In the genomic region with DNA sequence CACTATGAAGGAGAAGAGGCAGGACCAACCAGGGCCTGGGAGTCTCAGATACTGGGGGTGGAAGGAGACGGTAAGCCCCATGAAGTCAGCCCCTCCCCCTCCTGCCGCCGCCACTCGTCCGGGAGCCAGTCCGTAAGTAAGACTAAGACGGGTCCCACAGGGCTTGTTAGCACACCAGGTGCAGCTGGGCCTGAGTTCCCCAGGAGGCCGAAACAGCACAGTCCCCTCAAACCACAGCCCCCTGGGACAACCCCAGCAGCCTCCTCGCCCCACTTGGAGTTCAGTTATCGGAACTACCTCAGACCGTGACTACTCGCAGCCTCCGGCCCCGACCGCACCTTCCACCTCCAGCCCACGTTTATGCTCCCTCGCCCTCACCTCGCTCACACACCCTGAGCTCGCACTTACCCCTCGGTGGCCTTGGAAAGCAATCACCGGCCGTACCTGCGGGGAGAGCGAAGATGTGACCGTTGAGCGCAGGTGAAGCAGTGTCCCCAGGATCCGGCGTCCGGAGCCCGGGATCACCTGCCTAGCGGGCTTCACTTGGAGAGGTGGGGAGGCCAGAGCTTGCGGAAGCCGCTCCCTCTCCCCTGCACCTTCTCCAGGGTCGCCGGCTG, we compare ENCODE assay signal across 8 cellular contexts. TPM values are rescaled to one million over a fixed set of nuclear protein-coding genes. Genes with fewer than 3 reads are reported as not detected.
A peak's percentile ranks its signal among the peaks of the same experiment; 100 is the strongest.
DNase-seq lines count a peak whose midpoint lies in the region; ATAC-seq and TF ChIP-seq lines count a peak whose summit lies in the region.

No MANE protein-coding gene starts in this region.

- no peak overlapping the region for H3K4me2 ChIP-seq in parathyroid adenoma (ENCODE audit: low read length)

- peak overlapping the region; percentile 93 for H2AFZ ChIP-seq in parathyroid adenoma

- no peak overlapping the region for H3K27ac ChIP-seq in CD8-positive, alpha-beta memory T cell (ENCODE audit: low read depth, low read length)
- H3K27ac ChIP-seq in parathyroid adenoma, result no peak overlapping the region

- CTCF ChIA-PET in CD8-positive, alpha-beta memory T cell (lab: Charles Lee), result interaction anchor here (1.0 to 1.8 kb wide), 10 partner anchors 12 to 266 kb away, joined by 3 to 16 read pairs (median 5); a partner anchor contains a TSS
- CTCF ChIA-PET in activated CD4-positive, alpha-beta T cell treated with anti-CD3 and anti-CD28 coated beads, Interleukin-2, amount 10 ng/mL, durations not matched to agents 7 days and 5 days (lab: Charles Lee), result interaction anchor here (0.6 to 2.5 kb wide), 6 partner anchors 10 to 30 kb away, joined by 3 to 8 read pairs (median 4); a partner anchor contains a TSS

- peaks cover 0 to 27% (median 2%) of the 10 kb centered on the region in 3 donors for H3K36me3 Mint-ChIP-seq in CD8-positive, alpha-beta memory T cell
- H3K36me3 Mint-ChIP-seq in activated CD4-positive, alpha-beta T cell treated with anti-CD3 and anti-CD28 coated beads, Interleukin-2, amount 10 ng/mL, durations not matched to agents 7 days and 5 days (ENCODE audit: low read depth), result peaks cover 26% of the 10 kb centered on the region

- H3K4me1 Mint-ChIP-seq in CD8-positive, alpha-beta memory T cell, result peaks cover 18 to 25% (median 18%) of the 10 kb centered on the region in 3 donors
- peaks cover 36% of the 10 kb centered on the region for H3K4me1 Mint-ChIP-seq in activated CD4-positive, alpha-beta T cell treated with anti-CD3 and anti-CD28 coated beads, Interleukin-2, amount 10 ng/mL, durations not matched to agents 7 days and 5 days

- H3K9ac ChIP-seq in parathyroid adenoma, result no peak overlapping the region

- H3K79me2 ChIP-seq in parathyroid adenoma, result no peaks in the 10 kb centered on the region

- H3K9me3 ChIP-seq in CD8-positive, alpha-beta memory T cell (ENCODE audit: low read length), result no peaks in the 10 kb centered on the region
- H3K9me3 ChIP-seq in parathyroid adenoma (ENCODE audit: control insufficient read depth, low read length), result no peaks in the 10 kb centered on the region

- DNase-seq in CD8-positive, alpha-beta memory T cell, result peak in 3 of 5 donors; percentile 19 to 58 (median 21)
- DNase-seq in GM19238 (ENCODE audit: insufficient read length, low spot score) (peak; percentile 60), fibroblast of mammary gland (ENCODE audit: low read depth) (no peak), dedifferentiated amniotic fluid mesenchymal stem cell (ENCODE audit: extremely low spot score) (no peak), cerebellar nuclear complex (lab: John Stamatoyannopoulos, UW) (no peak)
- no peak for DNase-seq in activated CD4-positive, alpha-beta T cell treated with anti-CD3 and anti-CD28 coated beads, Interleukin-2, amount 10 ng/mL, durations not matched to agents 7 days and 5 days

- peaks cover 9% of the 10 kb centered on the region for H3K36me3 ChIP-seq in CD8-positive, alpha-beta memory T cell (ENCODE audit: insufficient read depth, low read length)
- no peaks in the 10 kb centered on the region for H3K36me3 ChIP-seq in parathyroid adenoma (ENCODE audit: control insufficient read depth, insufficient read depth, low read length)

- TF ChIP-seq CTCF in fibroblast of mammary gland (conservative IDR thresholded peaks at IDR 0.05; ENCODE audit: control insufficient read depth, insufficient read depth, low read depth, low read length), result no peak
- TF ChIP-seq CTCF in parathyroid adenoma (IDR thresholded peaks at IDR 0.05), result no peak

- H3K4me3 Mint-ChIP-seq in CD8-positive, alpha-beta memory T cell, result peak overlapping the region; percentile 89 to 97 (median 94)
- peak overlapping the region; percentile 92 for H3K4me3 Mint-ChIP-seq in activated CD4-positive, alpha-beta T cell treated with anti-CD3 and anti-CD28 coated beads, Interleukin-2, amount 10 ng/mL, durations not matched to agents 7 days and 5 days

- peaks cover 16% of the 10 kb centered on the region for H3K4me1 ChIP-seq in CD8-positive, alpha-beta memory T cell (ENCODE audit: insufficient read depth, low read length)
- no peaks in the 10 kb centered on the region for H3K4me1 ChIP-seq in parathyroid adenoma

- H3K4me3 ChIP-seq in CD8-positive, alpha-beta memory T cell (ENCODE audit: low read length), result peak overlapping the region; percentile 62
- H3K4me3 ChIP-seq in fibroblast of mammary gland (ENCODE audit: control insufficient read depth, low read depth, low read length) (peak overlapping the region; percentile 74), parathyroid adenoma (ENCODE audit: low read depth, low read length) (peak overlapping the region; percentile 79)

- H3K27ac Mint-ChIP-seq in CD8-positive, alpha-beta memory T cell, result peak overlapping the region in 7 of 8 donors; percentile 54 to 96 (median 80)
- H3K27ac Mint-ChIP-seq in activated CD4-positive, alpha-beta T cell treated with anti-CD3 and anti-CD28 coated beads, Interleukin-2, amount 10 ng/mL, durations not matched to agents 7 days and 5 days, result peak overlapping the region; percentile 62

- ATAC-seq in HG03196 (IDR thresholded peaks at IDR 0.05; ENCODE audit: unreplicated experiment), result peak; percentile 64

- POLR2A ChIA-PET in CD8-positive, alpha-beta memory T cell (lab: Charles Lee), result interaction anchor here (1.4 to 3.1 kb wide), 5 partner anchors 15 to 48 kb away, joined by 6 to 24 read pairs (median 9); a partner anchor contains a TSS
- POLR2A ChIA-PET in activated CD4-positive, alpha-beta T cell treated with anti-CD3 and anti-CD28 coated beads, Interleukin-2, amount 10 ng/mL, durations not matched to agents 7 days and 5 days (lab: Charles Lee), result interaction anchor here (0.9 to 1.2 kb wide), 2 partner anchors 25 to 48 kb away, joined by 3 to 4 read pairs; a partner anchor contains a TSS

- no peaks in the 10 kb centered on the region for H3K27me3 ChIP-seq in CD8-positive, alpha-beta memory T cell (ENCODE audit: insufficient read depth, low read length, poor library complexity, severe bottlenecking)
- no peaks in the 10 kb centered on the region for H3K27me3 ChIP-seq in parathyroid adenoma (ENCODE audit: control insufficient read depth, insufficient read depth, low read length)

- no peaks in the 10 kb centered on the region for H3K9me3 Mint-ChIP-seq in CD8-positive, alpha-beta memory T cell
- no peaks in the 10 kb centered on the region for H3K9me3 Mint-ChIP-seq in activated CD4-positive, alpha-beta T cell treated with anti-CD3 and anti-CD28 coated beads, Interleukin-2, amount 10 ng/mL, durations not matched to agents 7 days and 5 days

- H3K27me3 Mint-ChIP-seq in CD8-positive, alpha-beta memory T cell, result no peaks in the 10 kb centered on the region
- peaks cover 3% of the 10 kb centered on the region for H3K27me3 Mint-ChIP-seq in activated CD4-positive, alpha-beta T cell treated with anti-CD3 and anti-CD28 coated beads, Interleukin-2, amount 10 ng/mL, durations not matched to agents 7 days and 5 days

RNA-seq across cellular contexts. Expression of a gene that starts 0.6 kb away (rescaled TPM):
- 1 to 10 TPM in 1 of 2 experiments, under 1 TPM in 1; 0.49 to 1.8 TPM for total RNA-seq in CD8-positive, alpha-beta memory T cell
- 0.24 TPM for polyA plus RNA-seq in CD8-positive, alpha-beta memory T cell
- 1 to 10 TPM; 2.5 to 2.9 TPM for total RNA-seq in activated CD4-positive, alpha-beta T cell treated with anti-CD3 and anti-CD28 coated beads, Interleukin-2, amount 10 ng/mL, durations not matched to agents 7 days and 5 days

RNA-seq across cellular contexts. Expression of a gene that starts 15.9 kb away (rescaled TPM):
- 100 to 1,000 TPM; 624 to 632 TPM for total RNA-seq in CD8-positive, alpha-beta memory T cell
- 1,932 TPM for polyA plus RNA-seq in CD8-positive, alpha-beta memory T cell
- total RNA-seq in activated CD4-positive, alpha-beta T cell treated with anti-CD3 and anti-CD28 coated beads, Interleukin-2, amount 10 ng/mL, durations not matched to agents 7 days and 5 days, result 100 to 1,000 TPM; 956 to 981 TPM

RNA-seq across cellular contexts. Expression of a gene that starts 23.8 kb away (rescaled TPM):
- total RNA-seq in CD8-positive, alpha-beta memory T cell, result under 1 TPM; 0.20 to 0.26 TPM
- polyA plus RNA-seq in CD8-positive, alpha-beta memory T cell, result 2.2 TPM
- total RNA-seq in activated CD4-positive, alpha-beta T cell treated with anti-CD3 and anti-CD28 coated beads, Interleukin-2, amount 10 ng/mL, durations not matched to agents 7 days and 5 days, result under 1 TPM; 0.37 to 0.50 TPM

RNA-seq across cellular contexts. Expression of a gene that starts 24.2 kb away (rescaled TPM):
- 10 to 100 TPM; 28.5 to 32.7 TPM for total RNA-seq in CD8-positive, alpha-beta memory T cell
- polyA plus RNA-seq in CD8-positive, alpha-beta memory T cell, result 11.9 TPM
- 10 to 100 TPM; 15.0 to 18.1 TPM for total RNA-seq in activated CD4-positive, alpha-beta T cell treated with anti-CD3 and anti-CD28 coated beads, Interleukin-2, amount 10 ng/mL, durations not matched to agents 7 days and 5 days

RNA-seq across cellular contexts. Expression of a gene that starts 30.0 kb away (rescaled TPM):
- 100 to 1,000 TPM; 336 to 338 TPM for total RNA-seq in CD8-positive, alpha-beta memory T cell
- polyA plus RNA-seq in CD8-positive, alpha-beta memory T cell, result 383 TPM
- 100 to 1,000 TPM; 304 to 330 TPM for total RNA-seq in activated CD4-positive, alpha-beta T cell treated with anti-CD3 and anti-CD28 coated beads, Interleukin-2, amount 10 ng/mL, durations not matched to agents 7 days and 5 days

Comparison
In these comparisons a context has a peak if more than half of its experiments do, and no peak if none do; other contexts are left out.
1. DNase-seq: peak in CD8-positive, alpha-beta memory T cell (3 of 5) and GM19238 (single experiment); none in activated CD4-positive, alpha-beta T cell treated with anti-CD3 and anti-CD28 coated beads, Interleukin-2, amount 10 ng/mL, durations not matched to agents 7 days and 5 days (single experiment), fibroblast of mammary gland (single experiment), dedifferentiated amniotic fluid mesenchymal stem cell (single experiment) and cerebellar nuclear complex (0 of 2).
2. Peak in every context shown above with its lines, with median percentiles within 50 percentile points of each other: H3K4me3 ChIP-seq.